In genomic region chr12:6264402-6265037, GRCh38 we compare ENCODE assay signal across 15 cellular contexts. TPM values are rescaled to one million over a fixed set of nuclear protein-coding genes. Genes with fewer than 3 reads are reported as not detected.
DNase-seq lines count a peak whose midpoint lies in the region; ATAC-seq and TF ChIP-seq lines count a peak whose summit lies in the region.
"Had no signal": no experiment of that assay in that cellular context is flagged by ENCODE, and none has a peak within 500 bp of the region (broad histone marks: within the 10 kb centered on the region; RNA-seq: fewer than 3 reads in every experiment).

No MANE protein-coding gene starts in this region.

- TF ChIP-seq EP300 in upper lobe of left lung (IDR thresholded peaks at IDR 0.05) = no peak

- H3K36me3 ChIP-seq in Peyer's patch (no peaks in the 10 kb centered on the region), right lobe of liver (no peaks in the 10 kb centered on the region), upper lobe of left lung (no peaks in the 10 kb centered on the region)

- H3K9me3 ChIP-seq in Peyer's patch (no peaks in the 10 kb centered on the region), right lobe of liver (no peaks in the 10 kb centered on the region), upper lobe of left lung (no peaks in the 10 kb centered on the region)

- WGBS in right lobe of liver (ENCODE audit: insufficient coverage, low coverage, low lambda C conversion rate, missing lambda C conversion rate) = 83% methylated on average over 10 of the region's 11 CpGs
- WGBS in upper lobe of left lung, 2 donors = 70 to 80% methylated on average over 11 of the region's 11 CpGs

- intact Hi-C loops in right lobe of liver (cut with DNase I) = no loop called here

- DNase-seq in SIG-M5 treated with dmso at 0.1 percent for 504 hours (lab: John Stamatoyannopoulos, UW; ENCODE audit: unreplicated experiment) = peak; percentile 16
- no peak for DNase-seq in SIG-M5 (lab: John Stamatoyannopoulos, UW)
- DNase-seq in Peyer's patch = peak in 2 of 3 donors; percentile 55 to 61
- peak in 2 of 3 donors; percentile 45 to 55 for DNase-seq in right lobe of liver
- peak in 1 of 2 donors; percentile 85 for DNase-seq in upper lobe of left lung
- DNase-seq in erythroblast (lab: John Stamatoyannopoulos, UW) = no peak
- DNase-seq: activated naive CD8-positive, alpha-beta T cell treated with anti-CD3 and anti-CD28 coated beads, Interleukin-2, amount 10 ng/mL, durations not matched to agents 7 days and 5 days; HCEC 1CT; NCI-H1092; PC-3 had no signal

- H3K4me3 ChIP-seq in Peyer's patch = no peak overlapping the region
- no peak overlapping the region for H3K4me3 ChIP-seq in right lobe of liver
- no peak overlapping the region for H3K4me3 ChIP-seq in upper lobe of left lung
- H3K4me3 ChIP-seq: GM12878 had no signal

- no peak for TF ChIP-seq CTCF in Peyer's patch (IDR thresholded peaks at IDR 0.05)
- no peak for TF ChIP-seq CTCF in right lobe of liver (IDR thresholded peaks at IDR 0.05)
- TF ChIP-seq CTCF in upper lobe of left lung (IDR thresholded peaks at IDR 0.05) = no peak

- TF ChIP-seq POLR2A in Peyer's patch (IDR thresholded peaks at IDR 0.05) (no peak), right lobe of liver (IDR thresholded peaks at IDR 0.05) (no peak), upper lobe of left lung (IDR thresholded peaks at IDR 0.05) (no peak), erythroblast (IDR thresholded peaks at IDR 0.05; ENCODE audit: low read length) (no peak)

- H3K4me1 ChIP-seq in Peyer's patch = peaks cover 0 to 6% (median 0%) of the 10 kb centered on the region in 4 donors
- H3K4me1 ChIP-seq in right lobe of liver = peaks cover 0 to 11% (median 0%) of the 10 kb centered on the region in 4 donors
- peaks cover 4 to 34% (median 14%) of the 10 kb centered on the region in 4 donors for H3K4me1 ChIP-seq in upper lobe of left lung

- H3K27me3 ChIP-seq in Peyer's patch (no peaks in the 10 kb centered on the region), right lobe of liver (no peaks in the 10 kb centered on the region), upper lobe of left lung (no peaks in the 10 kb centered on the region)

- H3K27ac ChIP-seq in Peyer's patch = no peak overlapping the region
- H3K27ac ChIP-seq in right lobe of liver = no peak overlapping the region
- peak overlapping the region; percentile 7 to 82 (median 76) for H3K27ac ChIP-seq in upper lobe of left lung

- ATAC-seq in right lobe of liver (peak in 3 of 4 donors; percentile 11 to 28 (median 13)), upper lobe of left lung (ENCODE audit: low FRiP score in 2 of 2) (peak in 1 of 2 donors; percentile 8), GM21723 (IDR thresholded peaks at IDR 0.05; ENCODE audit: unreplicated experiment) (no peak), GM18870 (IDR thresholded peaks at IDR 0.05; ENCODE audit: unreplicated experiment) (no peak)
- ATAC-seq: GM12878, PC-3 had no signal

RNA-seq across cellular contexts. Expression of gene PLEKHG6, which starts 46.0 kb away (rescaled TPM):
- total RNA-seq in Peyer's patch (100 to 1,000 TPM; 145 to 543 (median 176) TPM), right lobe of liver (1 to 10 TPM; 2.3 to 5.5 (median 3.3) TPM), upper lobe of left lung (1 to 10 TPM in 5 of 6 donors, not detected in 1; 1.1 to 4.8 (median 2.1) TPM)
- total RNA-seq: activated CD8-positive, alpha-beta memory T cell treated with anti-CD3 and anti-CD28 coated beads for 36 hours; activated naive CD8-positive, alpha-beta T cell treated with anti-CD3 and anti-CD28 coated beads, Interleukin-2, amount 10 ng/mL, durations not matched to agents 7 days and 5 days; HT1080 had no signal

Comparison
In these comparisons a context has a peak if more than half of its experiments do, and no peak if none do; other contexts are left out.
1. DNase-seq: peak in SIG-M5 treated with dmso at 0.1 percent for 504 hours (single experiment), Peyer's patch (2 of 3) and right lobe of liver (2 of 3); none in SIG-M5 (single experiment) and erythroblast (0 of 2).
2. H3K27ac ChIP-seq: peak in upper lobe of left lung (4 of 4); none in Peyer's patch (0 of 4) and right lobe of liver (0 of 3).
3. ATAC-seq: peak in right lobe of liver (3 of 4); none in GM21723 (single experiment) and GM18870 (single experiment).
4. RNA of gene PLEKHG6, which starts 46.0 kb away (total RNA-seq): 145 to 543 TPM in Peyer's patch; 2.3 to 5.5 TPM in right lobe of liver and 1.1 to 4.8 TPM in upper lobe of left lung; every median in the first group is over 10 times any median in the second.